7 cellular contexts compared by ENCODE assay signal in the genomic region with DNA sequence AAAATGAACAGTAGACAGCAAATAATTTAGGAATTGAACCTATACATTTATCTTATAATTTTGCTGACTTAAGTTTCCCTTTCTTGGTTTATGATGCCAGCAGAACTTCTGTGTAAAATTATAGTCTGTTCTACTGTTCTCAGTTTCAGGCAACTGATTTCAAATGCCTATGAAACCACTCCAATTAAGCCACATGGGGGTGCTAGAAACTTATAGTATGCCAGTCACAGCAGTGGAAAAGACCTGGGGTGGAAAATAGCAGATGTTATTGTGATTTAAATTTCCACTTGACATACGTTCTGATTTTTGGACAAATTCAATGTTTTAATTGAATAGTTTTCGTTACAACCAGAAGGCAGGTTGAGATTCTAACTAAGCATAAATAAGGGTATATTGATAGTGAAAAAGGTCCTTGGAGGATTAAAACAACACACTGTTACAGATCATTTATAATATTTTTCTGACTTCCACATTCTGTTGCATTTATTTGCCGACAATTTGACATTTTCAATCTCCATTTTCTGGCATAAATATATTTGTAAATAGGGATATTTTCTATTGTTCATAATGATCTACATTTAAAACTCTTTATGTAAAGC.
DNase-seq lines count a peak whose midpoint lies in the region; ATAC-seq, FAIRE-seq and TF ChIP-seq lines count a peak whose summit lies in the region.

No MANE protein-coding gene starts in this region.

- H3K4me3 ChIP-seq in GM06990 (replicated peaks; ENCODE audit: low read depth, low read length) (no peak overlapping the region), GM23338 (no peak overlapping the region), fibroblast of pulmonary artery (replicated peaks; ENCODE audit: low read depth, low read length) (no peak overlapping the region)

- H3K4me2 ChIP-seq in GM23338 = no peak overlapping the region

- H3K36me3 Mint-ChIP-seq in GM23338 (ENCODE audit: low read depth) = no peaks in the 10 kb centered on the region; the same call in 2 of the 3 replicates

- H3K4me3 Mint-ChIP-seq in GM23338 = no peak overlapping the region

- H3K27me3 Mint-ChIP-seq in GM23338 (ENCODE audit: insufficient read depth, low read depth, poor library complexity) = peaks cover 2% of the 10 kb centered on the region

- no peak overlapping the region for H3K27ac ChIP-seq in GM23338 (ENCODE audit: low read depth)

- H3K79me2 ChIP-seq in GM23338 (replicated peaks; ENCODE audit: insufficient read depth) = no peaks in the 10 kb centered on the region

- no peaks in the 10 kb centered on the region for H3K9me2 ChIP-seq in GM23338 (ENCODE audit: insufficient read depth)

- no peak overlapping the region for H3K27ac Mint-ChIP-seq in GM23338

- H3K4me1 ChIP-seq in GM23338 (ENCODE audit: insufficient read depth) = peaks cover 4% of the 10 kb centered on the region

- ATAC-seq in GM23338 = peak; percentile 77
- ATAC-seq in HG03196 (IDR thresholded peaks at IDR 0.05; ENCODE audit: unreplicated experiment) = no peak

- peak; percentile 30 for FAIRE-seq in RCC 7860 (lab: Jason Lieb, UNC)

- H3K4me1 Mint-ChIP-seq in GM23338 = peaks cover 10% of the 10 kb centered on the region

- no peaks in the 10 kb centered on the region for H3K9me3 Mint-ChIP-seq in GM23338

- no peaks in the 10 kb centered on the region for H4K20me1 ChIP-seq in GM23338 (replicated peaks; ENCODE audit: insufficient read depth)

- H3K27me3 ChIP-seq in GM06990 (replicated peaks; ENCODE audit: control insufficient read depth, insufficient read depth, low read length) (no peaks in the 10 kb centered on the region), GM23338 (ENCODE audit: insufficient read depth) (no peaks in the 10 kb centered on the region)

- DNase-seq in GM06990 (ENCODE audit: extremely low read depth, insufficient read length) (no peak), GM23338 (ENCODE audit: low spot score) (peak; percentile 69), LHCN-M2 (ENCODE audit: low read depth) (peak; percentile 46), RCC 7860 (ENCODE audit: low spot score) (peak; percentile 34), fibroblast of pulmonary artery (ENCODE audit: low read depth) (peak; percentile 68), smooth muscle cell of the brain vasculature (ENCODE audit: low read depth, low spot score) (peak; percentile 9)

- H3K36me3 ChIP-seq in GM06990 (ENCODE audit: control insufficient read depth, insufficient read depth, low read length) (no peaks in the 10 kb centered on the region), GM23338 (ENCODE audit: insufficient read depth) (no peaks in the 10 kb centered on the region)

- TF ChIP-seq CTCF in GM06990 (IDR thresholded peaks at IDR 0.05; ENCODE audit: insufficient read depth, low read length, poor library complexity, severe bottlenecking) = peak; percentile 76
- TF ChIP-seq CTCF in GM23338 (conservative IDR thresholded peaks at IDR 0.05; ENCODE audit: low read depth in 2 of 2) = peak; percentile 82 to 88
- peak; percentile 74 for TF ChIP-seq CTCF in fibroblast of pulmonary artery (IDR thresholded peaks at IDR 0.05; ENCODE audit: low read length, missing control alignments)

- no peaks in the 10 kb centered on the region for H3F3A ChIP-seq in GM23338 (replicated peaks; ENCODE audit: low read depth)

- H2AFZ ChIP-seq in GM23338 = no peak overlapping the region

TF ChIP-seq in GM23338, 12 proteins besides CTCF, POLR2A, EP300 and RAD21:
- TF ChIP-seq, protein P1, sequence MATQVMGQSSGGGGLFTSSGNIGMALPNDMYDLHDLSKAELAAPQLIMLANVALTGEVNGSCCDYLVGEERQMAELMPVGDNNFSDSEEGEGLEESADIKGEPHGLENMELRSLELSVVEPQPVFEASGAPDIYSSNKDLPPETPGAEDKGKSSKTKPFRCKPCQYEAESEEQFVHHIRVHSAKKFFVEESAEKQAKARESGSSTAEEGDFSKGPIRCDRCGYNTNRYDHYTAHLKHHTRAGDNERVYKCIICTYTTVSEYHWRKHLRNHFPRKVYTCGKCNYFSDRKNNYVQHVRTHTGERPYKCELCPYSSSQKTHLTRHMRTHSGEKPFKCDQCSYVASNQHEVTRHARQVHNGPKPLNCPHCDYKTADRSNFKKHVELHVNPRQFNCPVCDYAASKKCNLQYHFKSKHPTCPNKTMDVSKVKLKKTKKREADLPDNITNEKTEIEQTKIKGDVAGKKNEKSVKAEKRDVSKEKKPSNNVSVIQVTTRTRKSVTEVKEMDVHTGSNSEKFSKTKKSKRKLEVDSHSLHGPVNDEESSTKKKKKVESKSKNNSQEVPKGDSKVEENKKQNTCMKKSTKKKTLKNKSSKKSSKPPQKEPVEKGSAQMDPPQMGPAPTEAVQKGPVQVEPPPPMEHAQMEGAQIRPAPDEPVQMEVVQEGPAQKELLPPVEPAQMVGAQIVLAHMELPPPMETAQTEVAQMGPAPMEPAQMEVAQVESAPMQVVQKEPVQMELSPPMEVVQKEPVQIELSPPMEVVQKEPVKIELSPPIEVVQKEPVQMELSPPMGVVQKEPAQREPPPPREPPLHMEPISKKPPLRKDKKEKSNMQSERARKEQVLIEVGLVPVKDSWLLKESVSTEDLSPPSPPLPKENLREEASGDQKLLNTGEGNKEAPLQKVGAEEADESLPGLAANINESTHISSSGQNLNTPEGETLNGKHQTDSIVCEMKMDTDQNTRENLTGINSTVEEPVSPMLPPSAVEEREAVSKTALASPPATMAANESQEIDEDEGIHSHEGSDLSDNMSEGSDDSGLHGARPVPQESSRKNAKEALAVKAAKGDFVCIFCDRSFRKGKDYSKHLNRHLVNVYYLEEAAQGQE (IDR thresholded peaks at IDR 0.05; ENCODE audit: unreplicated experiment) = no peak
- TF ChIP-seq ZNF331 (CRISPR knock-in tag; IDR thresholded peaks at IDR 0.05; ENCODE audit: low read depth) (no peak), EZH2 (IDR thresholded peaks at IDR 0.05; ENCODE audit: low read depth, unreplicated experiment) (no peak), NANOG (IDR thresholded peaks at IDR 0.05; ENCODE audit: borderline replicate concordance) (no peak), EZH2phosphoT487 (IDR thresholded peaks at IDR 0.05; ENCODE audit: unreplicated experiment) (no peak)
- TF ChIP-seq, protein P2, sequence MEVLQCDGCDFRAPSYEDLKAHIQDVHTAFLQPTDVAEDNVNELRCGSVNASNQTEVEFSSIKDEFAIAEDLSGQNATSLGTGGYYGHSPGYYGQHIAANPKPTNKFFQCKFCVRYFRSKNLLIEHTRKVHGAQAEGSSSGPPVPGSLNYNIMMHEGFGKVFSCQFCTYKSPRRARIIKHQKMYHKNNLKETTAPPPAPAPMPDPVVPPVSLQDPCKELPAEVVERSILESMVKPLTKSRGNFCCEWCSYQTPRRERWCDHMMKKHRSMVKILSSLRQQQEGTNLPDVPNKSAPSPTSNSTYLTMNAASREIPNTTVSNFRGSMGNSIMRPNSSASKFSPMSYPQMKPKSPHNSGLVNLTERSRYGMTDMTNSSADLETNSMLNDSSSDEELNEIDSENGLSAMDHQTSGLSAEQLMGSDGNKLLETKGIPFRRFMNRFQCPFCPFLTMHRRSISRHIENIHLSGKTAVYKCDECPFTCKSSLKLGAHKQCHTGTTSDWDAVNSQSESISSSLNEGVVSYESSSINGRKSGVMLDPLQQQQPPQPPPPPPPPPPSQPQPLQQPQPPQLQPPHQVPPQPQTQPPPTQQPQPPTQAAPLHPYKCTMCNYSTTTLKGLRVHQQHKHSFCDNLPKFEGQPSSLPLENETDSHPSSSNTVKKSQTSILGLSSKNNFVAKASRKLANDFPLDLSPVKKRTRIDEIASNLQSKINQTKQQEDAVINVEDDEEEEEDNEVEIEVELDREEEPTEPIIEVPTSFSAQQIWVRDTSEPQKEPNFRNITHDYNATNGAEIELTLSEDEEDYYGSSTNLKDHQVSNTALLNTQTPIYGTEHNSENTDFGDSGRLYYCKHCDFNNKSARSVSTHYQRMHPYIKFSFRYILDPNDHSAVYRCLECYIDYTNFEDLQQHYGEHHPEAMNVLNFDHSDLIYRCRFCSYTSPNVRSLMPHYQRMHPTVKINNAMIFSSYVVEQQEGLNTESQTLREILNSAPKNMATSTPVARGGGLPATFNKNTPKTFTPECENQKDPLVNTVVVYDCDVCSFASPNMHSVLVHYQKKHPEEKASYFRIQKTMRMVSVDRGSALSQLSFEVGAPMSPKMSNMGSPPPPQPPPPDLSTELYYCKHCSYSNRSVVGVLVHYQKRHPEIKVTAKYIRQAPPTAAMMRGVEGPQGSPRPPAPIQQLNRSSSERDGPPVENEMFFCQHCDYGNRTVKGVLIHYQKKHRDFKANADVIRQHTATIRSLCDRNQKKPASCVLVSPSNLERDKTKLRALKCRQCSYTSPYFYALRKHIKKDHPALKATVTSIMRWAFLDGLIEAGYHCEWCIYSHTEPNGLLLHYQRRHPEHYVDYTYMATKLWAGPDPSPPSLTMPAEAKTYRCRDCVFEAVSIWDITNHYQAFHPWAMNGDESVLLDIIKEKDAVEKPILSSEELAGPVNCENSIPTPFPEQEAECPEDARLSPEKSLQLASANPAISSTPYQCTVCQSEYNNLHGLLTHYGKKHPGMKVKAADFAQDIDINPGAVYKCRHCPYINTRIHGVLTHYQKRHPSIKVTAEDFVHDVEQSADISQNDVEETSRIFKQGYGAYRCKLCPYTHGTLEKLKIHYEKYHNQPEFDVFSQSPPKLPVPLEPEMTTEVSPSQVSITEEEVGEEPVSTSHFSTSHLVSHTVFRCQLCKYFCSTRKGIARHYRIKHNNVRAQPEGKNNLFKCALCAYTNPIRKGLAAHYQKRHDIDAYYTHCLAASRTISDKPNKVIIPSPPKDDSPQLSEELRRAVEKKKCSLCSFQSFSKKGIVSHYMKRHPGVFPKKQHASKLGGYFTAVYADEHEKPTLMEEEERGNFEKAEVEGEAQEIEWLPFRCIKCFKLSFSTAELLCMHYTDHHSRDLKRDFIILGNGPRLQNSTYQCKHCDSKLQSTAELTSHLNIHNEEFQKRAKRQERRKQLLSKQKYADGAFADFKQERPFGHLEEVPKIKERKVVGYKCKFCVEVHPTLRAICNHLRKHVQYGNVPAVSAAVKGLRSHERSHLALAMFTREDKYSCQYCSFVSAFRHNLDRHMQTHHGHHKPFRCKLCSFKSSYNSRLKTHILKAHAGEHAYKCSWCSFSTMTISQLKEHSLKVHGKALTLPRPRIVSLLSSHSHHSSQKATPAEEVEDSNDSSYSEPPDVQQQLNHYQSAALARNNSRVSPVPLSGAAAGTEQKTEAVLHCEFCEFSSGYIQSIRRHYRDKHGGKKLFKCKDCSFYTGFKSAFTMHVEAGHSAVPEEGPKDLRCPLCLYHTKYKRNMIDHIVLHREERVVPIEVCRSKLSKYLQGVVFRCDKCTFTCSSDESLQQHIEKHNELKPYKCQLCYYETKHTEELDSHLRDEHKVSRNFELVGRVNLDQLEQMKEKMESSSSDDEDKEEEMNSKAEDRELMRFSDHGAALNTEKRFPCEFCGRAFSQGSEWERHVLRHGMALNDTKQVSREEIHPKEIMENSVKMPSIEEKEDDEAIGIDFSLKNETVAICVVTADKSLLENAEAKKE (CRISPR knock-in tag; IDR thresholded peaks at IDR 0.05) = no peak
